ENCODE assay signal across 8 cellular contexts in the genomic region with DNA sequence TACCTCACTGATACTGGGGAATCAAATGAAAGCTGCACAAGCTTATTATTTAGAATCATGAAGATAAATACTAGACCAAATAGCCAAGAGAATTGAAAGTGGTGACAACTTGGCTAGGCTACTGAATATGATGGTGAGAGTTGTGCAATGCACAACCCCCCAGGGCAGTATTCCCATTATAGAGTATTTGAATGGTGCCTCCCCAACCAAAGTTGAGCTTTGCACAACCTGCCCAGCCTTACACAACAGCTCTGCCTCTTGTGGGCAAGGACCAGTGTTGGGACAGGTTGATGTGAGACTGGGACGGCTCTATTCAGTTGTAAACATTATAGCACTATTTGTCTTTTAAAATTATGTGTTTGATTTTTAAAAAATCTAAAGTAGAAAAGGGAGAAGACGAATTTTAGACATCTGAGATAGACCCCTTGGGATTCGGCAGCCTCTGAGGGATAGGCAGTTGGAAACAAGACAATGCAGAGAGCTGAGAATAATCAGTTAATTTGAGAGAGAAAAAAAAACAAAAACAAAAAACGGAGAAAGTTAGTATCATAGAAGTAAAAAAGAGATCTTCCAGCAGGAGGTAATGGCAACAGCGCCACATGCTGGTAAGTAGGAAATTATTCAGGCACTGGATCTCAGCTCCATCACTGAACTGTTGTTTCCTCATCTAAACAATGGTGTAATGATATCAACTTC.
DNase-seq lines count a peak whose midpoint lies in the region; ATAC-seq, FAIRE-seq and TF ChIP-seq lines count a peak whose summit lies in the region.

No MANE protein-coding gene starts in this region.

- TF ChIP-seq POLR2A in uterus (IDR thresholded peaks at IDR 0.05): no peak

- no peaks in the 10 kb centered on the region for H3K36me3 Mint-ChIP-seq in activated B cell treated with CpG ODN at 0.5 μM for 24 hours (ENCODE audit: low read depth)
- H3K36me3 Mint-ChIP-seq in endothelial cell (ENCODE audit: low read depth, unreplicated experiment): no peaks in the 10 kb centered on the region

- FAIRE-seq in GM18507 (lab: Jason Lieb, UNC): peak; percentile 96

- intact Hi-C loops in activated B cell treated with CpG ODN at 0.5 μM for 24 hours (cut with micrococcal nuclease) (loop anchor here (1.0 to 5.0 kb wide), 6 partner anchors 16 to 227 kb away; partner anchors contain the start of gene KCNA3), uterus (cut with DNase I; ENCODE audit: low total_unique reads) (loop anchor here (5.0 kb wide), 1 partner anchor 133 kb away; no protein-coding TSS in a partner anchor)

- no peak overlapping the region for H3K27ac ChIP-seq in uterus

- TF ChIP-seq CTCF in AG10803 (conservative IDR thresholded peaks at IDR 0.05; ENCODE audit: low read length) (peak; percentile 90), activated B cell treated with CpG ODN at 0.5 μM for 24 hours (IDR thresholded peaks at IDR 0.05) (no peak), endothelial cell (IDR thresholded peaks at IDR 0.05; ENCODE audit: unreplicated experiment) (peak; percentile 97), uterus (IDR thresholded peaks at IDR 0.05) (peak; percentile 55 to 80 (median 68))

- no peaks in the 10 kb centered on the region for H3K4me1 ChIP-seq in uterus

- H3K4me1 Mint-ChIP-seq in activated B cell treated with CpG ODN at 0.5 μM for 24 hours (peaks cover 3% of the 10 kb centered on the region), endothelial cell (ENCODE audit: unreplicated experiment) (no peaks in the 10 kb centered on the region)

- POLR2A ChIA-PET in activated B cell treated with CpG ODN at 0.5 μM for 24 hours (lab: Charles Lee): interaction anchor here (1.9 to 2.2 kb wide), 2 partner anchors 135 to 146 kb away, joined by 6 to 12 read pairs; no protein-coding TSS in a partner anchor

- H3K27ac Mint-ChIP-seq in activated B cell treated with CpG ODN at 0.5 μM for 24 hours (no peak overlapping the region), endothelial cell (ENCODE audit: unreplicated experiment) (no peak overlapping the region)

- H3K9me3 ChIP-seq in uterus: no peaks in the 10 kb centered on the region

- H3K4me3 Mint-ChIP-seq in activated B cell treated with CpG ODN at 0.5 μM for 24 hours (no peak overlapping the region), endothelial cell (ENCODE audit: unreplicated experiment) (no peak overlapping the region)

- H3K4me3 ChIP-seq in AG10803 (ENCODE audit: low read length): no peak overlapping the region
- H3K4me3 ChIP-seq in uterus: no peak overlapping the region

- CTCF ChIA-PET in activated B cell treated with CpG ODN at 0.5 μM for 24 hours (lab: Charles Lee): interaction anchor here (0.7 to 7.0 kb wide), 39 partner anchors 8 to 453 kb away, joined by 3 to 149 read pairs (median 5); no protein-coding TSS in a partner anchor

- peaks cover 14% of the 10 kb centered on the region for H3K27me3 Mint-ChIP-seq in activated B cell treated with CpG ODN at 0.5 μM for 24 hours
- H3K27me3 Mint-ChIP-seq in endothelial cell (ENCODE audit: unreplicated experiment): no peaks in the 10 kb centered on the region

- H3K27me3 ChIP-seq in uterus: no peaks in the 10 kb centered on the region

- peak; percentile 62 for ATAC-seq in activated B cell treated with CpG ODN at 0.5 μM for 24 hours (ENCODE audit: low read depth)

- H3K9me3 Mint-ChIP-seq in activated B cell treated with CpG ODN at 0.5 μM for 24 hours (no peaks in the 10 kb centered on the region), endothelial cell (ENCODE audit: unreplicated experiment) (no peaks in the 10 kb centered on the region)

- DNase-seq in AG10803 (ENCODE audit: low read depth) (peak; percentile 56), GM18507 (ENCODE audit: extremely low spot score, insufficient read length, low read depth) (no peak), NCI-H2227 (lab: John Stamatoyannopoulos, UW; ENCODE audit: unreplicated experiment) (peak; percentile 65), activated B cell treated with CpG ODN at 0.5 μM for 24 hours (no peak), endothelial cell (ENCODE audit: low spot score) (peak; percentile 36), myocyte (ENCODE audit: low read depth) (peak; percentile 54), uterus (peak in 1 of 2 donors; percentile 20), GM19238 (ENCODE audit: insufficient read length, low spot score) (no peak)

- no peaks in the 10 kb centered on the region for H3K36me3 ChIP-seq in uterus

Comparison
In these comparisons a context has a peak if more than half of its experiments do, and no peak if none do; other contexts are left out.
1. DNase-seq: peak in AG10803 (single experiment), NCI-H2227 (single experiment), endothelial cell (single experiment) and myocyte (single experiment); none in GM18507 (single experiment), activated B cell treated with CpG ODN at 0.5 μM for 24 hours (single experiment) and GM19238 (single experiment).